1 cellular context compared by ENCODE assay signal in genomic region chr9:125757834-125758233, GRCh38.
TF ChIP-seq lines count a peak whose summit lies in the region.

No MANE protein-coding gene starts in this region.

TF ChIP-seq in HEK293, 187 proteins besides CTCF, POLR2A, EP300 and RAD21 (continued from another document):
- TF ChIP-seq PRDM6 (tag by site-specific recombination; IDR thresholded peaks at IDR 0.05) = no peak; the same call in 1 of the 2 replicates
- TF ChIP-seq SCRT2 (tag by site-specific recombination; IDR thresholded peaks at IDR 0.05) = peak; percentile 61; the same call in 1 of the 2 replicates
